Comparison of ENCODE assay signal across 7 cellular contexts in genomic region chr13:77329133-77330008, GRCh38.
DNase-seq lines count a peak whose midpoint lies in the region; ATAC-seq lines count a peak whose summit lies in the region.

No MANE protein-coding gene starts in this region.

- DNase-seq in NCI-H2029 (lab: John Stamatoyannopoulos, UW) (peak; percentile 73), T-helper 9 cell (peak; percentile 77), astrocyte of the hippocampus (ENCODE audit: low read depth, low spot score) (peak; percentile 98), hypothalamus (lab: John Stamatoyannopoulos, UW) (peak; percentile 44 to 94 (median 79)), retina (peak; percentile 94)

- ATAC-seq in GM18508 (IDR thresholded peaks at IDR 0.05; ENCODE audit: insufficient read depth, unreplicated experiment) (peak; percentile 67), HG02981 (IDR thresholded peaks at IDR 0.05; ENCODE audit: unreplicated experiment) (peak; percentile 60)

Comparison
In these comparisons a context has a peak if more than half of its experiments do, and no peak if none do; other contexts are left out.
1. Peak in every context shown above with its lines: DNase-seq and ATAC-seq.